In the genomic region with DNA sequence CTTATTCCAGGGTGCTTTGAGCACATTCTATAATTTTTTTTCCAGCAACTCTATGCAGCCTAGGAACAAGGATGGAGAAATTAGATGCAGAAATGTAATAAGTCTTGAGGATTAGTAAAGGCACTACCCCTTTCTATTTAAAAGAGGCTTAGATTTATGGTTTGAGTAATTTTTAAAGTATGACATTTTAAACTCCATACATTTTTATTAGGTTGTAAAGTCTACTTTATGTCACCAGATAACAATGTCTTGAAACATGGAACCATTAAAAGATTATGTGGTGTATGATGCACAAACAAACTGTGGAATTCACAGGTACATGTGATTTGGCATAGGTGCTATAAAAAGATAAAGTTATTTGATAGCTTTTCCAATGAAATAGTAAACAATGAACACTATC, we compare ENCODE assay signal across 17 cellular contexts.
"Had no signal": no experiment of that assay in that cellular context is flagged by ENCODE, and none has a peak within 500 bp of the region (broad histone marks: within the 10 kb centered on the region; RNA-seq: fewer than 3 reads in every experiment).

No MANE protein-coding gene starts in this region.

- H3K4me3 ChIP-seq: esophagus muscularis mucosa, gastroesophageal sphincter had no signal

- H3K4me1 ChIP-seq: gastroesophageal sphincter had no signal

- ATAC-seq: effector memory CD8-positive, alpha-beta T cell; gastroesophageal sphincter; left cardiac atrium; left ventricle myocardium superior; naive thymus-derived CD8-positive, alpha-beta T cell; right cardiac atrium had no signal

- H3K27me3 ChIP-seq: esophagus muscularis mucosa, gastroesophageal sphincter had no signal

- H3K27ac ChIP-seq: epithelial cell of prostate, esophagus muscularis mucosa, gastroesophageal sphincter had no signal

- H3K36me3 ChIP-seq: esophagus muscularis mucosa, gastroesophageal sphincter had no signal

- DNase-seq: effector memory CD8-positive, alpha-beta T cell; foreskin fibroblast; glutamatergic neuron; immature natural killer cell; kidney; left cardiac atrium; left ventricle myocardium superior; mammary epithelial cell; naive thymus-derived CD8-positive, alpha-beta T cell; right cardiac atrium; small intestine; stimulated activated CD4-positive, alpha-beta T cell treated with anti-CD3 and anti-CD28 coated beads, Interleukin-2, amount 100 ng/mL, for 48 hours; stimulated activated naive CD4-positive, alpha-beta T cell treated with Interleukin-2 at 50 U/mL for 16 hours; trophoblast cell had no signal
